Comparison of ENCODE assay signal across 25 cellular contexts in the genomic region with DNA sequence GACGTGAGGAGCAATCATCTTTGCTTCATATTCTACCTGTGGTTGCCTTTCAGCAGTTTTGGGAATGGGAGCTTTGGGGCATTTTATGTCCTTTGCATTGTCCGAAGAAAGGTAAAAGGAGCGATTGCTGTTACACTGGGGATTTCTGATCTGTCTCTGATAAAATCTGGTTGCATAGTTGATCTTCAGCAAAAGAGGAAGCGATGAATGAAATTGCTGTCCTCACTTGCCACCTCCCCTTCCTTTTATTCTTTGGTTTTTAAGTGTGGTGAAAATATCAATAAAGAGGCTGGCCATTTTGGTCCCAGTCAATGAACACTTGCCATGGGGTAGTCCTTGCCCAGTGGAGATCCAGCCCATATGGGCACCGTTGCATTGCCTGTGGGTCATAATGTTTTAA.
DNase-seq lines count a peak whose midpoint lies in the region; ATAC-seq, FAIRE-seq and TF ChIP-seq lines count a peak whose summit lies in the region.
"Had no signal": no experiment of that assay in that cellular context is flagged by ENCODE, and none has a peak within 500 bp of the region (broad histone marks: within the 10 kb centered on the region; RNA-seq: fewer than 3 reads in every experiment).

No MANE protein-coding gene starts in this region.

- no peak overlapping the region for H4K91ac ChIP-seq in trophoblast cell (ENCODE audit: low read depth, low read length)

- H3K4me1 Mint-ChIP-seq in activated B cell treated with CpG ODN at 0.5 μM for 24 hours: peaks cover 54% of the 10 kb centered on the region
- peaks cover 15 to 35% of the 10 kb centered on the region in 2 donors for H3K4me1 Mint-ChIP-seq in effector memory CD8-positive, alpha-beta T cell (ENCODE audit: low read depth in 2 of 2)
- H3K4me1 Mint-ChIP-seq: activated CD8-positive, alpha-beta memory T cell treated with anti-CD3 and anti-CD28 coated beads, Interleukin-2, amount 10 ng/mL, durations not matched to agents 7 days and 5 days had no signal

- no peak overlapping the region for H4K8ac ChIP-seq in trophoblast cell (ENCODE audit: low read depth, low read length)

- FAIRE-seq in GM19239 (lab: Jason Lieb, UNC): peak; percentile 45
- FAIRE-seq: A549, pancreas had no signal

- no peak overlapping the region for H3K4me3 Mint-ChIP-seq in activated B cell treated with CpG ODN at 0.5 μM for 24 hours
- no peak overlapping the region for H3K4me3 Mint-ChIP-seq in effector memory CD8-positive, alpha-beta T cell
- H3K4me3 Mint-ChIP-seq: activated CD4-positive, alpha-beta T cell treated with anti-CD3 and anti-CD28 coated beads for 36 hours; activated CD8-positive, alpha-beta memory T cell treated with anti-CD3 and anti-CD28 coated beads, Interleukin-2, amount 10 ng/mL, durations not matched to agents 7 days and 5 days; activated naive CD8-positive, alpha-beta T cell treated with anti-CD3 and anti-CD28 coated beads for 36 hours; naive thymus-derived CD4-positive, alpha-beta T cell had no signal

- H3K27me3 Mint-ChIP-seq in activated B cell treated with CpG ODN at 0.5 μM for 24 hours: no peaks in the 10 kb centered on the region
- H3K27me3 Mint-ChIP-seq in effector memory CD8-positive, alpha-beta T cell: no peaks in the 10 kb centered on the region
- H3K27me3 Mint-ChIP-seq: activated CD4-positive, alpha-beta T cell treated with anti-CD3 and anti-CD28 coated beads for 36 hours; activated CD8-positive, alpha-beta memory T cell treated with anti-CD3 and anti-CD28 coated beads, Interleukin-2, amount 10 ng/mL, durations not matched to agents 7 days and 5 days; activated naive CD8-positive, alpha-beta T cell treated with anti-CD3 and anti-CD28 coated beads for 36 hours; naive thymus-derived CD4-positive, alpha-beta T cell had no signal

- H3K27ac ChIP-seq in trophoblast cell (ENCODE audit: low read depth, low read length): no peak overlapping the region
- H3K27ac ChIP-seq: A549, epithelial cell of prostate, heart left ventricle, pancreas, upper lobe of left lung had no signal

- no peak overlapping the region for H3K4me2 ChIP-seq in trophoblast cell (ENCODE audit: low read length)
- H3K4me2 ChIP-seq: A549 had no signal

- H3K9me3 ChIP-seq in trophoblast cell (ENCODE audit: insufficient read depth, low read depth, low read length): no peaks in the 10 kb centered on the region
- H3K9me3 ChIP-seq: A549, heart left ventricle, pancreas, upper lobe of left lung had no signal

- H3K23ac ChIP-seq in trophoblast cell (ENCODE audit: low read length): no peak overlapping the region

- H3K4ac ChIP-seq in trophoblast cell (ENCODE audit: low read depth, low read length): no peak overlapping the region

- H3K4me3 ChIP-seq in trophoblast cell (ENCODE audit: low read depth, low read length): no peak overlapping the region
- H3K4me3 ChIP-seq: A549, heart left ventricle, pancreas, upper lobe of left lung had no signal

- no peak overlapping the region for H3K18ac ChIP-seq in trophoblast cell (ENCODE audit: low read length)

- H3K14ac ChIP-seq in trophoblast cell (ENCODE audit: low read length): no peak overlapping the region

- H2BK12ac ChIP-seq in trophoblast cell (ENCODE audit: low read length): no peak overlapping the region

- WGBS in trophoblast cell (ENCODE audit: extremely low coverage, insufficient coverage, insufficient read length): no CpG with 5 or more reads among the region's 5 CpGs

- ATAC-seq in activated B cell treated with CpG ODN at 0.5 μM for 24 hours (ENCODE audit: low read depth) (peak; percentile 14), GM18907 (IDR thresholded peaks at IDR 0.05; ENCODE audit: unreplicated experiment) (no peak), GM21786 (IDR thresholded peaks at IDR 0.05; ENCODE audit: unreplicated experiment) (no peak)
- ATAC-seq in effector memory CD8-positive, alpha-beta T cell (replicated peaks): no peak
- ATAC-seq: A549; activated CD4-positive, alpha-beta T cell treated with anti-CD3 and anti-CD28 coated beads for 36 hours; activated CD8-positive, alpha-beta memory T cell treated with anti-CD3 and anti-CD28 coated beads, Interleukin-2, amount 10 ng/mL, durations not matched to agents 7 days and 5 days; heart left ventricle; naive thymus-derived CD4-positive, alpha-beta T cell; pancreas; sciatic nerve had no signal

- no peak for TF ChIP-seq CTCF in activated B cell treated with CpG ODN at 0.5 μM for 24 hours (IDR thresholded peaks at IDR 0.05)

- H3K79me1 ChIP-seq in trophoblast cell (ENCODE audit: low read length): no peaks in the 10 kb centered on the region

- no peaks in the 10 kb centered on the region for H3K27me3 ChIP-seq in trophoblast cell (ENCODE audit: insufficient read depth, low read length)
- H3K27me3 ChIP-seq: heart left ventricle, pancreas, upper lobe of left lung had no signal

- intact Hi-C loops in activated B cell treated with CpG ODN at 0.5 μM for 24 hours (cut with micrococcal nuclease): no loop called here

- no peak overlapping the region for H2BK120ac ChIP-seq in trophoblast cell (ENCODE audit: insufficient read depth, low read length, poor library complexity)

- POLR2A ChIA-PET in activated B cell treated with CpG ODN at 0.5 μM for 24 hours (lab: Charles Lee): no interaction called here

- H3K9ac ChIP-seq in trophoblast cell (ENCODE audit: low read length): no peak overlapping the region

- peaks cover 0 to 2% of the 10 kb centered on the region in 2 experiments for H3K4me1 ChIP-seq in trophoblast cell (ENCODE audit: control insufficient read depth in 1 of 2, insufficient read depth in 2 of 2, low read length in 2 of 2)
- H3K4me1 ChIP-seq: A549, pancreas had no signal

- no peaks in the 10 kb centered on the region for H3K9me3 Mint-ChIP-seq in activated B cell treated with CpG ODN at 0.5 μM for 24 hours
- no peaks in the 10 kb centered on the region for H3K9me3 Mint-ChIP-seq in effector memory CD8-positive, alpha-beta T cell
- H3K9me3 Mint-ChIP-seq: activated naive CD8-positive, alpha-beta T cell treated with anti-CD3 and anti-CD28 coated beads for 36 hours; activated T-helper 2 cell treated with anti-CD3 and anti-CD28 coated beads, Interferon-gamma antibody, Interleukin-2, Interleukin-4, amounts not matched to agents 10 μg/mL and 5 μg/mL and 100 μg/mL, durations not matched to agents 14 hours and 24 hours and 36 hours; naive thymus-derived CD4-positive, alpha-beta T cell had no signal

- no peaks in the 10 kb centered on the region for H3K79me2 ChIP-seq in trophoblast cell (ENCODE audit: control insufficient read depth, insufficient read depth, low read length, poor library complexity)

- peaks cover 0 to 4% of the 10 kb centered on the region in 2 experiments for H3K36me3 ChIP-seq in trophoblast cell (ENCODE audit: control insufficient read depth in 1 of 2, insufficient read depth in 2 of 2, low read length in 2 of 2)
- H3K36me3 ChIP-seq: heart left ventricle, pancreas, upper lobe of left lung had no signal

- no peak overlapping the region for H2AFZ ChIP-seq in trophoblast cell (ENCODE audit: insufficient read depth, low read length, poor library complexity)

- H2BK5ac ChIP-seq in trophoblast cell (ENCODE audit: low read depth, low read length, poor library complexity): no peak overlapping the region

- no peak overlapping the region for H3K27ac Mint-ChIP-seq in activated B cell treated with CpG ODN at 0.5 μM for 24 hours
- H3K27ac Mint-ChIP-seq in effector memory CD8-positive, alpha-beta T cell: no peak overlapping the region
- H3K27ac Mint-ChIP-seq: activated CD4-positive, alpha-beta T cell treated with anti-CD3 and anti-CD28 coated beads for 36 hours; activated CD8-positive, alpha-beta memory T cell treated with anti-CD3 and anti-CD28 coated beads, Interleukin-2, amount 10 ng/mL, durations not matched to agents 7 days and 5 days; activated naive CD8-positive, alpha-beta T cell treated with anti-CD3 and anti-CD28 coated beads for 36 hours; activated T-helper 2 cell treated with anti-CD3 and anti-CD28 coated beads, Interferon-gamma antibody, Interleukin-2, Interleukin-4, amounts not matched to agents 10 μg/mL and 5 μg/mL and 100 μg/mL, durations not matched to agents 14 hours and 24 hours and 36 hours had no signal

- H4K12ac ChIP-seq in trophoblast cell (ENCODE audit: low read depth, low read length): no peak overlapping the region

- DNase-seq in AML-193 (lab: John Stamatoyannopoulos, UW) (peak; percentile 36 to 45), GM19239 (ENCODE audit: insufficient read length, low spot score) (no peak), NOMO-1 (lab: John Stamatoyannopoulos, UW; ENCODE audit: unreplicated experiment in 2 of 2) (peak; percentile 61 to 83), activated B cell treated with CpG ODN at 0.5 μM for 24 hours (no peak), trophoblast cell (no peak)
- no peak for DNase-seq in effector memory CD8-positive, alpha-beta T cell
- DNase-seq: activated CD4-positive, alpha-beta T cell treated with anti-CD3 and anti-CD28 coated beads for 36 hours; activated CD8-positive, alpha-beta memory T cell treated with anti-CD3 and anti-CD28 coated beads, Interleukin-2, amount 10 ng/mL, durations not matched to agents 7 days and 5 days; activated naive CD8-positive, alpha-beta T cell treated with anti-CD3 and anti-CD28 coated beads for 36 hours; Calu3; cerebellar nuclear complex; heart left ventricle; naive thymus-derived CD4-positive, alpha-beta T cell; NCI-H1417; NCI-H2081 treated with DMSO at 0.1 percent for 48 hours; NK-92 treated with Interleukin-12 subunit alpha and Interleukin-12 subunit beta, amount 100 ng/mL, for 24 hours; pancreas; SW 1271; upper lobe of left lung had no signal

- CTCF ChIA-PET in activated B cell treated with CpG ODN at 0.5 μM for 24 hours (lab: Charles Lee): no interaction called here

- H3K36me3 Mint-ChIP-seq in activated B cell treated with CpG ODN at 0.5 μM for 24 hours (ENCODE audit: low read depth): no peaks in the 10 kb centered on the region
- H3K36me3 Mint-ChIP-seq in effector memory CD8-positive, alpha-beta T cell (ENCODE audit: insufficient read depth): peaks cover 2% of the 10 kb centered on the region
- H3K36me3 Mint-ChIP-seq: activated CD8-positive, alpha-beta memory T cell treated with anti-CD3 and anti-CD28 coated beads, Interleukin-2, amount 10 ng/mL, durations not matched to agents 7 days and 5 days; activated naive CD8-positive, alpha-beta T cell treated with anti-CD3 and anti-CD28 coated beads for 36 hours had no signal

- H2AK5ac ChIP-seq in trophoblast cell (ENCODE audit: low read length): no peak overlapping the region

Comparison
In these comparisons a context has a peak if more than half of its experiments do, and no peak if none do; other contexts are left out.
1. DNase-seq: peak in AML-193 (2 of 2) and NOMO-1 (2 of 2); none in GM19239 (single experiment), activated B cell treated with CpG ODN at 0.5 μM for 24 hours (single experiment), effector memory CD8-positive, alpha-beta T cell (0 of 3) and trophoblast cell (0 of 2).